ENCODE assay signal across 1 cellular context in the genomic region with DNA sequence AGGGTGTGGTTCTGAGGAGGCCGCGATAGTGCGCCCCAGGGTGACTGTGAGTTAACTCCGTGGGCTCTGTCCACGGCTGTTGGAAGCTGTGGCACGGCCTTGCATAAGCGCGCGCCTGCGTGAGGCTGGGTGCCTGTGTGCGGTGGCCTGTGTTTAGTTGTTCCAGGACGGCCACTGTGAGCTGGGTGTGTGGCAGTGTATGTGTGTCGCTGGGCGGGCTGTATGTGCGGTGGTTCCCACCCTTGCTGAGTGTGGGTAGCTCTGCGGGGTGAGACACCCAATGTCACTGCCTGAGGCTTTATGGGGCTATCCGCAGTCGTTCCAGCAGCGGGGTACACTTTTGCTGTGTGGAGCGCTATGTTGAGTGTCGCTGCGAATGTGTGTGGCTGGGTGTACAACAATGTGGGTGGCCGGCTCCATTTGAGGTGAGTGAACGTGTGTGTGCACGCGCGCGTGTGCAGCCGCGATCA.
TF ChIP-seq lines count a peak whose summit lies in the region.

No MANE protein-coding gene starts in this region.

TF ChIP-seq in K562, 482 proteins besides CTCF, POLR2A, EP300 and RAD21 (continued from another document and continues in another):
- TF ChIP-seq, protein P1, sequence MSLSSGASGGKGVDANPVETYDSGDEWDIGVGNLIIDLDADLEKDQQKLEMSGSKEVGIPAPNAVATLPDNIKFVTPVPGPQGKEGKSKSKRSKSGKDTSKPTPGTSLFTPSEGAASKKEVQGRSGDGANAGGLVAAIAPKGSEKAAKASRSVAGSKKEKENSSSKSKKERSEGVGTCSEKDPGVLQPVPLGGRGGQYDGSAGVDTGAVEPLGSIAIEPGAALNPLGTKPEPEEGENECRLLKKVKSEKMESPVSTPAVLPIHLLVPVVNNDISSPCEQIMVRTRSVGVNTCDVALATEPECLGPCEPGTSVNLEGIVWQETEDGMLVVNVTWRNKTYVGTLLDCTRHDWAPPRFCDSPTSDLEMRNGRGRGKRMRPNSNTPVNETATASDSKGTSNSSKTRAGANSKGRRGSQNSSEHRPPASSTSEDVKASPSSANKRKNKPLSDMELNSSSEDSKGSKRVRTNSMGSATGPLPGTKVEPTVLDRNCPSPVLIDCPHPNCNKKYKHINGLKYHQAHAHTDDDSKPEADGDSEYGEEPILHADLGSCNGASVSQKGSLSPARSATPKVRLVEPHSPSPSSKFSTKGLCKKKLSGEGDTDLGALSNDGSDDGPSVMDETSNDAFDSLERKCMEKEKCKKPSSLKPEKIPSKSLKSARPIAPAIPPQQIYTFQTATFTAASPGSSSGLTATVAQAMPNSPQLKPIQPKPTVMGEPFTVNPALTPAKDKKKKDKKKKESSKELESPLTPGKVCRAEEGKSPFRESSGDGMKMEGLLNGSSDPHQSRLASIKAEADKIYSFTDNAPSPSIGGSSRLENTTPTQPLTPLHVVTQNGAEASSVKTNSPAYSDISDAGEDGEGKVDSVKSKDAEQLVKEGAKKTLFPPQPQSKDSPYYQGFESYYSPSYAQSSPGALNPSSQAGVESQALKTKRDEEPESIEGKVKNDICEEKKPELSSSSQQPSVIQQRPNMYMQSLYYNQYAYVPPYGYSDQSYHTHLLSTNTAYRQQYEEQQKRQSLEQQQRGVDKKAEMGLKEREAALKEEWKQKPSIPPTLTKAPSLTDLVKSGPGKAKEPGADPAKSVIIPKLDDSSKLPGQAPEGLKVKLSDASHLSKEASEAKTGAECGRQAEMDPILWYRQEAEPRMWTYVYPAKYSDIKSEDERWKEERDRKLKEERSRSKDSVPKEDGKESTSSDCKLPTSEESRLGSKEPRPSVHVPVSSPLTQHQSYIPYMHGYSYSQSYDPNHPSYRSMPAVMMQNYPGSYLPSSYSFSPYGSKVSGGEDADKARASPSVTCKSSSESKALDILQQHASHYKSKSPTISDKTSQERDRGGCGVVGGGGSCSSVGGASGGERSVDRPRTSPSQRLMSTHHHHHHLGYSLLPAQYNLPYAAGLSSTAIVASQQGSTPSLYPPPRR (CRISPR knock-in tag; IDR thresholded peaks at IDR 0.05; ENCODE audit: borderline replicate concordance): no peak
- TF ChIP-seq AFF1 (IDR thresholded peaks at IDR 0.05; ENCODE audit: low read depth in 1 of 2, partially characterized antibody in 2 of 2): peak in 1 of 2 experiments; percentile 41
- no peak for TF ChIP-seq EWSR1 (IDR thresholded peaks at IDR 0.05; ENCODE audit: borderline replicate concordance, low read depth, partially characterized antibody)
- no peak for TF ChIP-seq GABPB2 (CRISPR knock-in tag; conservative IDR thresholded peaks at IDR 0.05)
- TF ChIP-seq, protein P2, sequence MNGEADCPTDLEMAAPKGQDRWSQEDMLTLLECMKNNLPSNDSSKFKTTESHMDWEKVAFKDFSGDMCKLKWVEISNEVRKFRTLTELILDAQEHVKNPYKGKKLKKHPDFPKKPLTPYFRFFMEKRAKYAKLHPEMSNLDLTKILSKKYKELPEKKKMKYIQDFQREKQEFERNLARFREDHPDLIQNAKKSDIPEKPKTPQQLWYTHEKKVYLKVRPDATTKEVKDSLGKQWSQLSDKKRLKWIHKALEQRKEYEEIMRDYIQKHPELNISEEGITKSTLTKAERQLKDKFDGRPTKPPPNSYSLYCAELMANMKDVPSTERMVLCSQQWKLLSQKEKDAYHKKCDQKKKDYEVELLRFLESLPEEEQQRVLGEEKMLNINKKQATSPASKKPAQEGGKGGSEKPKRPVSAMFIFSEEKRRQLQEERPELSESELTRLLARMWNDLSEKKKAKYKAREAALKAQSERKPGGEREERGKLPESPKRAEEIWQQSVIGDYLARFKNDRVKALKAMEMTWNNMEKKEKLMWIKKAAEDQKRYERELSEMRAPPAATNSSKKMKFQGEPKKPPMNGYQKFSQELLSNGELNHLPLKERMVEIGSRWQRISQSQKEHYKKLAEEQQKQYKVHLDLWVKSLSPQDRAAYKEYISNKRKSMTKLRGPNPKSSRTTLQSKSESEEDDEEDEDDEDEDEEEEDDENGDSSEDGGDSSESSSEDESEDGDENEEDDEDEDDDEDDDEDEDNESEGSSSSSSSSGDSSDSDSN (IDR thresholded peaks at IDR 0.05; ENCODE audit: borderline replicate concordance in 1 of 2, low read depth in 2 of 2, low read length in 2 of 2): no peak
- TF ChIP-seq BRD9 (IDR thresholded peaks at IDR 0.05; ENCODE audit: low read depth, partially characterized antibody): no peak
- no peak for TF ChIP-seq HNRNPK (IDR thresholded peaks at IDR 0.05; ENCODE audit: low read depth, low read length, poor library complexity, severe bottlenecking)
- no peak for TF ChIP-seq RERE (CRISPR knock-in tag; IDR thresholded peaks at IDR 0.05; ENCODE audit: borderline replicate concordance)
- no peak for TF ChIP-seq ZSCAN32 (CRISPR knock-in tag; IDR thresholded peaks at IDR 0.05)
- TF ChIP-seq TEAD4 (IDR thresholded peaks at IDR 0.05; ENCODE audit: low read length): 0 out of 2 replicates have a peak, but pooled peaks have one; percentile 10
- no peak for TF ChIP-seq TEAD4 (CRISPR knock-in tag; IDR thresholded peaks at IDR 0.05; ENCODE audit: borderline replicate concordance)
- no peak for TF ChIP-seq SOX6 (IDR thresholded peaks at IDR 0.05)
- TF ChIP-seq, protein P3, sequence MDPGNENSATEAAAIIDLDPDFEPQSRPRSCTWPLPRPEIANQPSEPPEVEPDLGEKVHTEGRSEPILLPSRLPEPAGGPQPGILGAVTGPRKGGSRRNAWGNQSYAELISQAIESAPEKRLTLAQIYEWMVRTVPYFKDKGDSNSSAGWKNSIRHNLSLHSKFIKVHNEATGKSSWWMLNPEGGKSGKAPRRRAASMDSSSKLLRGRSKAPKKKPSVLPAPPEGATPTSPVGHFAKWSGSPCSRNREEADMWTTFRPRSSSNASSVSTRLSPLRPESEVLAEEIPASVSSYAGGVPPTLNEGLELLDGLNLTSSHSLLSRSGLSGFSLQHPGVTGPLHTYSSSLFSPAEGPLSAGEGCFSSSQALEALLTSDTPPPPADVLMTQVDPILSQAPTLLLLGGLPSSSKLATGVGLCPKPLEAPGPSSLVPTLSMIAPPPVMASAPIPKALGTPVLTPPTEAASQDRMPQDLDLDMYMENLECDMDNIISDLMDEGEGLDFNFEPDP (CRISPR knock-in tag; IDR thresholded peaks at IDR 0.05): no peak
- no peak for TF ChIP-seq ZNF639 (CRISPR knock-in tag; conservative IDR thresholded peaks at IDR 0.05 in 1 of 2, IDR thresholded peaks at IDR 0.05 in 1 of 2)
- no peak for TF ChIP-seq ZNF696 (CRISPR knock-in tag; conservative IDR thresholded peaks at IDR 0.05)
- TF ChIP-seq, protein P4, sequence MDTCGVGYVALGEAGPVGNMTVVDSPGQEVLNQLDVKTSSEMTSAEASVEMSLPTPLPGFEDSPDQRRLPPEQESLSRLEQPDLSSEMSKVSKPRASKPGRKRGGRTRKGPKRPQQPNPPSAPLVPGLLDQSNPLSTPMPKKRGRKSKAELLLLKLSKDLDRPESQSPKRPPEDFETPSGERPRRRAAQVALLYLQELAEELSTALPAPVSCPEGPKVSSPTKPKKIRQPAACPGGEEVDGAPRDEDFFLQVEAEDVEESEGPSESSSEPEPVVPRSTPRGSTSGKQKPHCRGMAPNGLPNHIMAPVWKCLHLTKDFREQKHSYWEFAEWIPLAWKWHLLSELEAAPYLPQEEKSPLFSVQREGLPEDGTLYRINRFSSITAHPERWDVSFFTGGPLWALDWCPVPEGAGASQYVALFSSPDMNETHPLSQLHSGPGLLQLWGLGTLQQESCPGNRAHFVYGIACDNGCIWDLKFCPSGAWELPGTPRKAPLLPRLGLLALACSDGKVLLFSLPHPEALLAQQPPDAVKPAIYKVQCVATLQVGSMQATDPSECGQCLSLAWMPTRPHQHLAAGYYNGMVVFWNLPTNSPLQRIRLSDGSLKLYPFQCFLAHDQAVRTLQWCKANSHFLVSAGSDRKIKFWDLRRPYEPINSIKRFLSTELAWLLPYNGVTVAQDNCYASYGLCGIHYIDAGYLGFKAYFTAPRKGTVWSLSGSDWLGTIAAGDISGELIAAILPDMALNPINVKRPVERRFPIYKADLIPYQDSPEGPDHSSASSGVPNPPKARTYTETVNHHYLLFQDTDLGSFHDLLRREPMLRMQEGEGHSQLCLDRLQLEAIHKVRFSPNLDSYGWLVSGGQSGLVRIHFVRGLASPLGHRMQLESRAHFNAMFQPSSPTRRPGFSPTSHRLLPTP (IDR thresholded peaks at IDR 0.05; ENCODE audit: borderline replicate concordance, extremely low read depth, insufficient read length): no peak
- no peak for TF ChIP-seq MCM2 (IDR thresholded peaks at IDR 0.05; ENCODE audit: low read depth)
- no peak for TF ChIP-seq CHD2 (IDR thresholded peaks at IDR 0.05; ENCODE audit: low read depth, low read length)
- TF ChIP-seq, protein P5, sequence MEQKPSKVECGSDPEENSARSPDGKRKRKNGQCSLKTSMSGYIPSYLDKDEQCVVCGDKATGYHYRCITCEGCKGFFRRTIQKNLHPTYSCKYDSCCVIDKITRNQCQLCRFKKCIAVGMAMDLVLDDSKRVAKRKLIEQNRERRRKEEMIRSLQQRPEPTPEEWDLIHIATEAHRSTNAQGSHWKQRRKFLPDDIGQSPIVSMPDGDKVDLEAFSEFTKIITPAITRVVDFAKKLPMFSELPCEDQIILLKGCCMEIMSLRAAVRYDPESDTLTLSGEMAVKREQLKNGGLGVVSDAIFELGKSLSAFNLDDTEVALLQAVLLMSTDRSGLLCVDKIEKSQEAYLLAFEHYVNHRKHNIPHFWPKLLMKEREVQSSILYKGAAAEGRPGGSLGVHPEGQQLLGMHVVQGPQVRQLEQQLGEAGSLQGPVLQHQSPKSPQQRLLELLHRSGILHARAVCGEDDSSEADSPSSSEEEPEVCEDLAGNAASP (IDR thresholded peaks at IDR 0.05): no peak
- TF ChIP-seq ZNF586 (CRISPR knock-in tag; conservative IDR thresholded peaks at IDR 0.05): no peak
